Comparison of ENCODE assay signal across 8 cellular contexts in genomic region chr20:5168582-5169396, GRCh38. TPM values are rescaled to one million over a fixed set of nuclear protein-coding genes. Genes with fewer than 3 reads are reported as not detected.
DNase-seq lines count a peak whose midpoint lies in the region; ATAC-seq and TF ChIP-seq lines count a peak whose summit lies in the region.

No MANE protein-coding gene starts in this region.

- no peak overlapping the region for H3K9ac ChIP-seq in neuronal stem cell (ENCODE audit: low read depth, low read length, poor library complexity)

- H4K8ac ChIP-seq in neuronal stem cell (ENCODE audit: low read depth, low read length), result no peak overlapping the region

- no peak for TF ChIP-seq EP300 in stomach (IDR thresholded peaks at IDR 0.05)

- H3K27ac ChIP-seq in heart left ventricle (peak overlapping the region in 11 of 12 donors; percentile 63 to 86 (median 79)), stomach (peak overlapping the region in 4 of 5 donors; percentile 29 to 66 (median 44)), neuronal stem cell (replicated peaks; ENCODE audit: low read length) (no peak overlapping the region)

- no peak overlapping the region for H2BK12ac ChIP-seq in neuronal stem cell (ENCODE audit: low read length)

- H3K27me3 ChIP-seq in heart left ventricle, result no peaks in the 10 kb centered on the region
- no peaks in the 10 kb centered on the region for H3K27me3 ChIP-seq in stomach
- H3K27me3 ChIP-seq in neuronal stem cell (ENCODE audit: control insufficient read depth in 3 of 3, insufficient read depth in 3 of 3, low read depth in 1 of 3, low read length in 3 of 3), result no peaks in the 10 kb centered on the region

- no peak overlapping the region for H3K4me2 ChIP-seq in neuronal stem cell (ENCODE audit: insufficient read depth, low read length, poor library complexity, severe bottlenecking)

- 20 to 40% (median 24%) methylated on average over 4 of the region's 4 CpGs for WGBS in heart left ventricle, 4 donors
- WGBS in stomach, 5 donors, result 32 to 48% (median 38%) methylated on average over 4 of the region's 4 CpGs
- WGBS in neuronal stem cell (ENCODE audit: extremely low coverage in 2 of 2, insufficient read length in 2 of 2, insufficient replicate concordance in 1 of 2), 2 donors, result no CpG with 5 or more reads among the region's 4 CpGs

- peak; percentile 24 for DNase-seq in ACHN
- DNase-seq in HPDE6-E6E7 (ENCODE audit: extremely low spot score), result peak; percentile 84
- peak; percentile 47 for DNase-seq in SW480 (ENCODE audit: low spot score)
- peak in 4 of 5 donors; percentile 60 to 69 (median 64) for DNase-seq in heart left ventricle
- no peak for DNase-seq in stomach
- no peak for DNase-seq in neuronal stem cell (ENCODE audit: low spot score)
- DNase-seq in middle frontal gyrus (ENCODE audit: extremely low spot score, low spot score), result no peak

- intact Hi-C loops in heart left ventricle (cut with DNase I), result loop anchor here in 1 of 10 donors (2.0 kb wide), 1 partner anchor 16 kb away; no protein-coding TSS in a partner anchor
- intact Hi-C loops in stomach (cut with DNase I; ENCODE audit: low total_unique reads), result no loop called here

- H3K9me3 ChIP-seq in heart left ventricle (no peaks in the 10 kb centered on the region), stomach (no peaks in the 10 kb centered on the region), neuronal stem cell (replicated peaks in 1 of 2; ENCODE audit: control insufficient read depth in 2 of 2, insufficient read depth in 1 of 2, low read depth in 1 of 2, low read length in 2 of 2) (no peaks in the 10 kb centered on the region)

- H3K4me3 ChIP-seq in heart left ventricle (peak overlapping the region in 1 of 12 donors; percentile 1), stomach (no peak overlapping the region), neuronal stem cell (ENCODE audit: low read length in 2 of 2) (no peak overlapping the region)

- ATAC-seq in heart left ventricle (peak; percentile 23 to 67 (median 52)), HG02678 (IDR thresholded peaks at IDR 0.05; ENCODE audit: unreplicated experiment) (no peak)

- H3K4me1 ChIP-seq in heart left ventricle (peaks cover 30 to 100% (median 92%) of the 10 kb centered on the region in 12 donors), stomach (peaks cover 12 to 96% (median 62%) of the 10 kb centered on the region in 4 donors), neuronal stem cell (ENCODE audit: control insufficient read depth in 2 of 2, insufficient read depth in 1 of 2, low read depth in 1 of 2, low read length in 2 of 2) (peaks cover 30 to 52% of the 10 kb centered on the region in 2 donors)

- no peak overlapping the region for H3K23ac ChIP-seq in neuronal stem cell (ENCODE audit: low read depth, low read length, poor library complexity)

- peaks cover 0 to 4% (median 3%) of the 10 kb centered on the region in 9 donors for H3K36me3 ChIP-seq in heart left ventricle
- peaks cover 3 to 5% (median 4%) of the 10 kb centered on the region in 4 donors for H3K36me3 ChIP-seq in stomach
- H3K36me3 ChIP-seq in neuronal stem cell (replicated peaks in 1 of 2; ENCODE audit: control insufficient read depth in 2 of 2, insufficient read depth in 2 of 2, low read length in 2 of 2), result peaks cover 3 to 13% of the 10 kb centered on the region in 2 donors

- no peak overlapping the region for H2BK15ac ChIP-seq in neuronal stem cell (ENCODE audit: low read length)

- H2AFZ ChIP-seq in neuronal stem cell (ENCODE audit: low read length), result no peak overlapping the region

- H3K18ac ChIP-seq in neuronal stem cell (ENCODE audit: low read length), result no peak overlapping the region

- H3K79me1 ChIP-seq in neuronal stem cell (ENCODE audit: low read depth, low read length), result peaks cover 16% of the 10 kb centered on the region

- no peak overlapping the region for H3K14ac ChIP-seq in neuronal stem cell (ENCODE audit: low read length)

- in situ Hi-C loops in ACHN (cut with HindIII; ENCODE audit: low pct_ligation_motif_present, low pct_unique_long_range_greater_than_20kb, low sequenced_read_pairs), result no loop called here

- TF ChIP-seq POLR2A in heart left ventricle (IDR thresholded peaks at IDR 0.05) (peak in 1 of 2 donors; percentile 44), stomach (IDR thresholded peaks at IDR 0.05) (no peak)

- H2AK5ac ChIP-seq in neuronal stem cell (ENCODE audit: low read depth, low read length), result no peak overlapping the region

- no peak overlapping the region for H3K4ac ChIP-seq in neuronal stem cell (ENCODE audit: low read length)

- no peak overlapping the region for H2BK120ac ChIP-seq in neuronal stem cell (ENCODE audit: low read depth, low read length)

- no peak overlapping the region for H2BK5ac ChIP-seq in neuronal stem cell (ENCODE audit: low read length)

- no peak overlapping the region for H4K91ac ChIP-seq in neuronal stem cell (ENCODE audit: low read depth, low read length, poor library complexity)

- TF ChIP-seq CTCF in heart left ventricle (IDR thresholded peaks at IDR 0.05) (no peak), stomach (IDR thresholded peaks at IDR 0.05) (no peak)

RNA-seq across cellular contexts. Expression of gene CDS2, which starts 42.0 kb away (rescaled TPM):
- total RNA-seq in heart left ventricle (100 to 1,000 TPM in 1 of 9 donors, 10 to 100 TPM in 8; 64.5 to 105 (median 86.8) TPM), stomach (10 to 100 TPM; 11.3 to 88.1 (median 47.9) TPM)
- polyA plus RNA-seq in heart left ventricle (10 to 100 TPM; 22.5 to 24.9 TPM), stomach (1 to 10 TPM; 2.1 to 8.0 (median 5.4) TPM)
- polyA plus RNA-seq in neuronal stem cell (2013, experiment 1 of 2), result 31.8 TPM
- polyA plus RNA-seq in neuronal stem cell (2013, experiment 2 of 2), result 32.6 TPM

RNA-seq across cellular contexts. Expression of gene PCNA, which starts 49.0 kb away (rescaled TPM):
- total RNA-seq in heart left ventricle, result 10 to 100 TPM; 20.2 to 52.7 (median 22.9) TPM
- polyA plus RNA-seq in heart left ventricle, result 10 to 100 TPM; 18.7 to 45.4 TPM
- 10 to 100 TPM in 3 of 5 donors, 1 to 10 TPM in 1, under 1 TPM in 1; 0.87 to 77.5 (median 21.4) TPM for total RNA-seq in stomach
- 10 to 100 TPM; 77.9 to 82.3 (median 78.2) TPM for polyA plus RNA-seq in stomach
- polyA plus RNA-seq in neuronal stem cell (2013, experiment 1 of 2), result 214 TPM
- 222 TPM for polyA plus RNA-seq in neuronal stem cell (2013, experiment 2 of 2)

RNA-seq across cellular contexts. Expression of gene TMEM230, which starts 55.9 kb away (rescaled TPM):
- total RNA-seq in heart left ventricle (10 to 100 TPM; 69.4 to 99.4 (median 82.0) TPM), stomach (100 to 1,000 TPM in 1 of 5 donors, 10 to 100 TPM in 4; 30.9 to 100 (median 46.7) TPM)
- polyA plus RNA-seq in heart left ventricle (100 to 1,000 TPM in 1 of 2 donors, 10 to 100 TPM in 1; 88.7 to 124 TPM), stomach (100 to 1,000 TPM in 2 of 3 donors, 10 to 100 TPM in 1; 80.4 to 166 (median 151) TPM)
- 121 TPM for polyA plus RNA-seq in neuronal stem cell (2013, experiment 1 of 2)
- 121 TPM for polyA plus RNA-seq in neuronal stem cell (2013, experiment 2 of 2)

Comparison
In these comparisons a context has a peak if more than half of its experiments do, and no peak if none do; other contexts are left out.
1. DNase-seq: peak in ACHN (single experiment), HPDE6-E6E7 (single experiment), SW480 (single experiment) and heart left ventricle (4 of 5); none in stomach (single experiment), neuronal stem cell (single experiment) and middle frontal gyrus (single experiment).